In the genomic region with DNA sequence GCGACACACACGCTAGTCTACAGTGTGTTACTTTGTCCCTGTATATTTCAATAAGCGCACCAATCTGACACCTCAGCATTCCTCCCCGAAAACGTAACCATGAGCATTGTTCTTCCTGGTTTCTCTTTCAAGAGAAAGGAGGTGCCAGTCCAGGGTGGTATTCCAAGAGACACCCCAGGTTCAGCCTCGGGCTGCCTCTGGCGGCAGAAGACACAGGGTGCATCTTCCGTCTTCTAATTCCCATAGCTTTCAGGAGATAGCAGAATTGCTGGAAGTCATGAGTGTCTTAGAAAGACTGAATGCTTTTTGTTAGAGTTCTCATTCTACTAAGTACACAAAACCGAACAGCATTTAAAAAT, we compare ENCODE assay signal across 18 cellular contexts. TPM values are rescaled to one million over a fixed set of nuclear protein-coding genes. Genes with fewer than 3 reads are reported as not detected.
DNase-seq lines count a peak whose midpoint lies in the region; ATAC-seq and TF ChIP-seq lines count a peak whose summit lies in the region.
"Had no signal": no experiment of that assay in that cellular context is flagged by ENCODE, and none has a peak within 500 bp of the region (broad histone marks: within the 10 kb centered on the region; RNA-seq: fewer than 3 reads in every experiment).

No MANE protein-coding gene starts in this region.

- H3K27ac Mint-ChIP-seq in WTC11: peak overlapping the region; percentile 25
- no peak overlapping the region for H3K27ac Mint-ChIP-seq in activated CD4-positive, alpha-beta T cell treated with anti-CD3 and anti-CD28 coated beads, Interleukin-2, amount 10 ng/mL, durations not matched to agents 7 days and 5 days
- no peak overlapping the region for H3K27ac Mint-ChIP-seq in CD8-positive, alpha-beta T cell
- H3K27ac Mint-ChIP-seq: activated T-cell treated with anti-CD3 and anti-CD28 coated beads, Interleukin-2, amount 50 U/mL, for 24 hours had no signal

- intact Hi-C loops in sciatic nerve (cut with DNase I): no loop called here
- intact Hi-C loops in CD8-positive, alpha-beta T cell (cut with DNase I, micrococcal nuclease): no loop called here

- POLR2A ChIA-PET in WTC11 (lab: Charles Lee): interaction anchor here (0.5 to 2.0 kb wide), 6 partner anchors 10 to 99 kb away, joined by 3 to 15 read pairs (median 3); no protein-coding TSS in a partner anchor
- POLR2A ChIA-PET in activated CD4-positive, alpha-beta T cell treated with anti-CD3 and anti-CD28 coated beads, Interleukin-2, amount 10 ng/mL, durations not matched to agents 7 days and 5 days (lab: Charles Lee): no interaction called here
- POLR2A ChIA-PET in CD8-positive, alpha-beta T cell (lab: Charles Lee): no interaction called here

- no peak overlapping the region; the same call in 1 of the 2 replicates for H3K4me3 ChIP-seq in H7 (ENCODE audit: insufficient read depth, low read depth, low read length)
- H3K4me3 ChIP-seq in CD8-positive, alpha-beta T cell (ENCODE audit: low read depth, low read length): no peak overlapping the region
- H3K4me3 ChIP-seq: gastroesophageal sphincter, Peyer's patch had no signal

- ATAC-seq in WTC11 (peak; percentile 21), sciatic nerve (peak; percentile 23), HG03457 (IDR thresholded peaks at IDR 0.05; ENCODE audit: unreplicated experiment) (no peak)
- no peak for ATAC-seq in CD8-positive, alpha-beta T cell
- ATAC-seq: HCT116, SK-N-SH treated with all-trans-retinoic acid at 6 μM for 48 hours had no signal

- no peaks in the 10 kb centered on the region for H3K36me3 ChIP-seq in H7 (replicated peaks; ENCODE audit: control insufficient read depth, insufficient read depth, low read length)
- H3K36me3 ChIP-seq in CD8-positive, alpha-beta T cell (ENCODE audit: insufficient read depth, low read length): no peaks in the 10 kb centered on the region
- H3K36me3 ChIP-seq: gastroesophageal sphincter, neutrophil, Peyer's patch had no signal

- H3K27ac ChIP-seq in CD8-positive, alpha-beta T cell (ENCODE audit: low read depth, low read length): no peak overlapping the region
- H3K27ac ChIP-seq: gastroesophageal sphincter, neutrophil, Peyer's patch had no signal

- H3K4me1 Mint-ChIP-seq in WTC11: peaks cover 74% of the 10 kb centered on the region
- no peaks in the 10 kb centered on the region for H3K4me1 Mint-ChIP-seq in activated CD4-positive, alpha-beta T cell treated with anti-CD3 and anti-CD28 coated beads, Interleukin-2, amount 10 ng/mL, durations not matched to agents 7 days and 5 days
- H3K4me1 Mint-ChIP-seq in CD8-positive, alpha-beta T cell (ENCODE audit: low read depth): no peaks in the 10 kb centered on the region

- peak overlapping the region; percentile 65 for H3K4me3 Mint-ChIP-seq in WTC11
- H3K4me3 Mint-ChIP-seq in activated CD4-positive, alpha-beta T cell treated with anti-CD3 and anti-CD28 coated beads, Interleukin-2, amount 10 ng/mL, durations not matched to agents 7 days and 5 days: no peak overlapping the region
- H3K4me3 Mint-ChIP-seq in CD8-positive, alpha-beta T cell: no peak overlapping the region
- H3K4me3 Mint-ChIP-seq: activated T-cell treated with anti-CD3 and anti-CD28 coated beads, Interleukin-2, amount 50 U/mL, for 24 hours had no signal

- no peaks in the 10 kb centered on the region for H3K9me3 ChIP-seq in CD8-positive, alpha-beta T cell (ENCODE audit: low read length)
- H3K9me3 ChIP-seq: gastroesophageal sphincter, neutrophil, Peyer's patch had no signal

- H3K36me3 Mint-ChIP-seq in WTC11: no peaks in the 10 kb centered on the region
- no peaks in the 10 kb centered on the region for H3K36me3 Mint-ChIP-seq in activated CD4-positive, alpha-beta T cell treated with anti-CD3 and anti-CD28 coated beads, Interleukin-2, amount 10 ng/mL, durations not matched to agents 7 days and 5 days (ENCODE audit: low read depth)
- no peaks in the 10 kb centered on the region for H3K36me3 Mint-ChIP-seq in CD8-positive, alpha-beta T cell

- H3K4me1 ChIP-seq in CD8-positive, alpha-beta T cell (ENCODE audit: insufficient read depth, low read length): no peaks in the 10 kb centered on the region
- H3K4me1 ChIP-seq: Peyer's patch had no signal

- no peaks in the 10 kb centered on the region for H3K9me3 Mint-ChIP-seq in WTC11
- no peaks in the 10 kb centered on the region for H3K9me3 Mint-ChIP-seq in activated CD4-positive, alpha-beta T cell treated with anti-CD3 and anti-CD28 coated beads, Interleukin-2, amount 10 ng/mL, durations not matched to agents 7 days and 5 days
- no peaks in the 10 kb centered on the region for H3K9me3 Mint-ChIP-seq in CD8-positive, alpha-beta T cell
- H3K9me3 Mint-ChIP-seq: activated T-cell treated with anti-CD3 and anti-CD28 coated beads, Interleukin-2, amount 50 U/mL, for 24 hours had no signal

- H3K27me3 Mint-ChIP-seq in WTC11 (ENCODE audit: low read depth): peaks cover 3% of the 10 kb centered on the region; the same call in 1 of the 2 replicates
- peaks cover 35% of the 10 kb centered on the region for H3K27me3 Mint-ChIP-seq in activated CD4-positive, alpha-beta T cell treated with anti-CD3 and anti-CD28 coated beads, Interleukin-2, amount 10 ng/mL, durations not matched to agents 7 days and 5 days
- peaks cover 15% of the 10 kb centered on the region for H3K27me3 Mint-ChIP-seq in CD8-positive, alpha-beta T cell (ENCODE audit: low read depth)

- CTCF ChIA-PET in WTC11 (lab: Charles Lee): interaction anchor here (0.7 to 6.4 kb wide), 27 partner anchors 12 to 619 kb away, joined by 3 to 96 read pairs (median 5); partner anchors contain the start of genes RGS16 and RGS8
- CTCF ChIA-PET in activated CD4-positive, alpha-beta T cell treated with anti-CD3 and anti-CD28 coated beads, Interleukin-2, amount 10 ng/mL, durations not matched to agents 7 days and 5 days (lab: Charles Lee): interaction anchor here (0.6 to 1.4 kb wide), 4 partner anchors 9 to 82 kb away, joined by 3 to 4 read pairs (median 4); no protein-coding TSS in a partner anchor
- CTCF ChIA-PET in CD8-positive, alpha-beta T cell (lab: Charles Lee): interaction anchor here (1.0 kb wide), 1 partner anchor 105 kb away, joined by 3 read pairs; no protein-coding TSS in a partner anchor

- TF ChIP-seq CTCF in WTC11 (IDR thresholded peaks at IDR 0.05): no peak
- no peak for TF ChIP-seq CTCF in CD8-positive, alpha-beta T cell (IDR thresholded peaks at IDR 0.05)

- DNase-seq in H7: peak; percentile 46
- no peak for DNase-seq in WTC11 (ENCODE audit: low spot score)
- DNase-seq in glomerular visceral epithelial cell (ENCODE audit: extremely low spot score): peak; percentile 4
- no peak for DNase-seq in sciatic nerve (ENCODE audit: low spot score)
- no peak for DNase-seq in NOMO-1 treated with dmso at 0.1 percent for 144 hours (lab: John Stamatoyannopoulos, UW; ENCODE audit: unreplicated experiment)
- no peak for DNase-seq in activated CD4-positive, alpha-beta T cell treated with anti-CD3 and anti-CD28 coated beads, Interleukin-2, amount 10 ng/mL, durations not matched to agents 7 days and 5 days
- DNase-seq in CD8-positive, alpha-beta T cell: no peak
- DNase-seq: activated CD4-positive, alpha-beta T cell treated with anti-CD3 and anti-CD28 coated beads, Interleukin-2, amount 50 U/mL, for 48 hours; activated T-cell treated with anti-CD3 and anti-CD28 coated beads, Interleukin-2, amount 50 U/mL, for 24 hours; mesenchymal stem cell; MM.1S; NCI-H1930; Peyer's patch had no signal

- no peaks in the 10 kb centered on the region; the same call in 1 of the 2 replicates for H3K27me3 ChIP-seq in H7 (ENCODE audit: control insufficient read depth, insufficient read depth, low read length)
- H3K27me3 ChIP-seq in CD8-positive, alpha-beta T cell (ENCODE audit: insufficient read depth, low read length): no peaks in the 10 kb centered on the region
- H3K27me3 ChIP-seq: gastroesophageal sphincter, Peyer's patch had no signal

TF ChIP-seq in WTC11, 78 proteins besides CTCF, POLR2A, EP300 and RAD21 (continues in another document):
- no peak for TF ChIP-seq HMGA2 (CRISPR knock-in tag; IDR thresholded peaks at IDR 0.05)
- no peak for TF ChIP-seq ZNF138 (CRISPR knock-in tag; conservative IDR thresholded peaks at IDR 0.05)
- no peak for TF ChIP-seq CREM (CRISPR knock-in tag; IDR thresholded peaks at IDR 0.05)
- no peak for TF ChIP-seq CDX4 (CRISPR knock-in tag; IDR thresholded peaks at IDR 0.05; ENCODE audit: borderline replicate concordance)
- TF ChIP-seq, protein P1, sequence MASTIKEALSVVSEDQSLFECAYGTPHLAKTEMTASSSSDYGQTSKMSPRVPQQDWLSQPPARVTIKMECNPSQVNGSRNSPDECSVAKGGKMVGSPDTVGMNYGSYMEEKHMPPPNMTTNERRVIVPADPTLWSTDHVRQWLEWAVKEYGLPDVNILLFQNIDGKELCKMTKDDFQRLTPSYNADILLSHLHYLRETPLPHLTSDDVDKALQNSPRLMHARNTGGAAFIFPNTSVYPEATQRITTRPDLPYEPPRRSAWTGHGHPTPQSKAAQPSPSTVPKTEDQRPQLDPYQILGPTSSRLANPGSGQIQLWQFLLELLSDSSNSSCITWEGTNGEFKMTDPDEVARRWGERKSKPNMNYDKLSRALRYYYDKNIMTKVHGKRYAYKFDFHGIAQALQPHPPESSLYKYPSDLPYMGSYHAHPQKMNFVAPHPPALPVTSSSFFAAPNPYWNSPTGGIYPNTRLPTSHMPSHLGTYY (CRISPR knock-in tag; IDR thresholded peaks at IDR 0.05): no peak
- TF ChIP-seq ZNF263 (CRISPR knock-in tag; IDR thresholded peaks at IDR 0.05; ENCODE audit: low read depth): no peak
- no peak for TF ChIP-seq PRRX2 (CRISPR knock-in tag; IDR thresholded peaks at IDR 0.05)
- TF ChIP-seq, protein P2, sequence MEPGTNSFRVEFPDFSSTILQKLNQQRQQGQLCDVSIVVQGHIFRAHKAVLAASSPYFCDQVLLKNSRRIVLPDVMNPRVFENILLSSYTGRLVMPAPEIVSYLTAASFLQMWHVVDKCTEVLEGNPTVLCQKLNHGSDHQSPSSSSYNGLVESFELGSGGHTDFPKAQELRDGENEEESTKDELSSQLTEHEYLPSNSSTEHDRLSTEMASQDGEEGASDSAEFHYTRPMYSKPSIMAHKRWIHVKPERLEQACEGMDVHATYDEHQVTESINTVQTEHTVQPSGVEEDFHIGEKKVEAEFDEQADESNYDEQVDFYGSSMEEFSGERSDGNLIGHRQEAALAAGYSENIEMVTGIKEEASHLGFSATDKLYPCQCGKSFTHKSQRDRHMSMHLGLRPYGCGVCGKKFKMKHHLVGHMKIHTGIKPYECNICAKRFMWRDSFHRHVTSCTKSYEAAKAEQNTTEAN (CRISPR knock-in tag; IDR thresholded peaks at IDR 0.05): no peak

RNA-seq across cellular contexts. Expression of gene RGS8, which starts 15.9 kb away (rescaled TPM):
- total RNA-seq in H7 (2014; rRNA removed; shearing (Covaris generic)): 2.3 and 14.2 TPM in 2 replicates
- 0.07 to 0.66 TPM (median 0.14 TPM) in 3 replicates for total RNA-seq in WTC11 (2021)
- 0.13 TPM for total RNA-seq in sciatic nerve
- total RNA-seq in activated CD4-positive, alpha-beta T cell treated with anti-CD3 and anti-CD28 coated beads, Interleukin-2, amount 10 ng/mL, durations not matched to agents 7 days and 5 days: not detected
- total RNA-seq in CD8-positive, alpha-beta T cell: not detected
- total RNA-seq: gastroesophageal sphincter, Peyer's patch had no signal

Comparison
In these comparisons a context has a peak if more than half of its experiments do, and no peak if none do; other contexts are left out.
1. DNase-seq: peak in H7 (single experiment) and glomerular visceral epithelial cell (single experiment); none in WTC11 (single experiment), sciatic nerve (single experiment), NOMO-1 treated with dmso at 0.1 percent for 144 hours (single experiment), activated CD4-positive, alpha-beta T cell treated with anti-CD3 and anti-CD28 coated beads, Interleukin-2, amount 10 ng/mL, durations not matched to agents 7 days and 5 days (single experiment) and CD8-positive, alpha-beta T cell (0 of 7).
2. ATAC-seq: peak in WTC11 (single experiment) and sciatic nerve (single experiment); none in HG03457 (single experiment) and CD8-positive, alpha-beta T cell (single experiment).